17 cellular contexts compared by ENCODE assay signal in genomic region chr6:167044696-167045095, GRCh38. TPM values are rescaled to one million over a fixed set of nuclear protein-coding genes. Genes with fewer than 3 reads are reported as not detected.
DNase-seq lines count a peak whose midpoint lies in the region; ATAC-seq and TF ChIP-seq lines count a peak whose summit lies in the region.
"Had no signal": no experiment of that assay in that cellular context is flagged by ENCODE, and none has a peak within 500 bp of the region (broad histone marks: within the 10 kb centered on the region; RNA-seq: fewer than 3 reads in every experiment).

No MANE protein-coding gene starts in this region.

- intact Hi-C loops in Right ventricle myocardium superior (cut with DNase I) (no loop called here), cardiac septum (cut with DNase I) (no loop called here)

- ATAC-seq in Right ventricle myocardium superior (ENCODE audit: poor library complexity) (peak; percentile 83), GM19463 (IDR thresholded peaks at IDR 0.05; ENCODE audit: unreplicated experiment) (no peak)
- ATAC-seq: activated CD8-positive, alpha-beta T cell treated with anti-CD3 and anti-CD28 coated beads, Interleukin-2, amount 10 ng/mL, durations not matched to agents 7 days and 5 days had no signal

- TF ChIP-seq CTCF in fibroblast of the aortic adventitia (IDR thresholded peaks at IDR 0.05; ENCODE audit: insufficient read depth, low read length): peak; percentile 5

- H3K4me3 ChIP-seq in fibroblast of the aortic adventitia (ENCODE audit: low read depth, low read length): no peak overlapping the region
- H3K4me3 ChIP-seq: dorsolateral prefrontal cortex had no signal

- DNase-seq in Right ventricle myocardium superior: no peak
- DNase-seq in cardiac septum (ENCODE audit: low spot score): no peak
- peak; percentile 58 for DNase-seq in NOMO-1 treated with DMSO at 0.1 percent for 48 hours (lab: John Stamatoyannopoulos, UW; ENCODE audit: unreplicated experiment)
- peak; percentile 7 for DNase-seq in fibroblast of the aortic adventitia (ENCODE audit: low read depth)
- DNase-seq in MV-4-11 (lab: John Stamatoyannopoulos, UW): no peak
- DNase-seq in NCI-H2171 treated with DMSO at 0.1 percent for 48 hours (lab: John Stamatoyannopoulos, UW): no peak
- no peak for DNase-seq in NCI-H1930 (lab: John Stamatoyannopoulos, UW)
- DNase-seq: activated CD8-positive, alpha-beta T cell treated with anti-CD3 and anti-CD28 coated beads, Interleukin-2, amount 10 ng/mL, durations not matched to agents 7 days and 5 days; dorsolateral prefrontal cortex; HFFc6; immature natural killer cell; NCI-H2029 treated with DMSO at 0.1 percent for 48 hours; NCI-H526; occipital lobe; SHP77 treated with DMSO at 0.1 percent for 48 hours; stimulated activated naive CD4-positive, alpha-beta T cell had no signal

RNA-seq across cellular contexts. Expression of gene CEP43, which starts 45.5 kb away (rescaled TPM):
- total RNA-seq in Right ventricle myocardium superior (13.2 TPM), cardiac septum (10.2 TPM), fibroblast of the aortic adventitia (ENCODE audit: low replicate concordance) (22.0 and 27.8 TPM in 2 replicates)

Comparison
In these comparisons a context has a peak if more than half of its experiments do, and no peak if none do; other contexts are left out.
1. DNase-seq: peak in NOMO-1 treated with DMSO at 0.1 percent for 48 hours (single experiment) and fibroblast of the aortic adventitia (single experiment); none in Right ventricle myocardium superior (single experiment), cardiac septum (single experiment), MV-4-11 (single experiment), NCI-H2171 treated with DMSO at 0.1 percent for 48 hours (single experiment) and NCI-H1930 (0 of 2).